In genomic region chr3:32391643-32392529, GRCh38 we compare ENCODE assay signal across 8 cellular contexts. TPM values are rescaled to one million over a fixed set of nuclear protein-coding genes. Genes with fewer than 3 reads are reported as not detected.
DNase-seq lines count a peak whose midpoint lies in the region; ATAC-seq and TF ChIP-seq lines count a peak whose summit lies in the region.

Gene CMTM7, plus strand, starts transcription at chr3:32391853. Its CDS starts 54 bp downstream, at chr3:32391907.

- H3K36me3 ChIP-seq in IMR-90 (ENCODE audit: control insufficient read depth, insufficient read depth, low read length): no peaks in the 10 kb centered on the region
- H3K36me3 ChIP-seq in mammary epithelial cell (ENCODE audit: insufficient read depth, low read length): peaks cover 3% of the 10 kb centered on the region

- no peak within 1 kb of the TSS; the same call in 1 of the 2 replicates for H4K91ac ChIP-seq in IMR-90 (ENCODE audit: insufficient read depth, low read depth, low read length)

- H3K27me3 ChIP-seq in IMR-90 (ENCODE audit: control insufficient read depth, insufficient read depth, low read length): no peaks in the 10 kb centered on the region; the same call in 1 of the 2 replicates
- no peaks in the 10 kb centered on the region for H3K27me3 ChIP-seq in mammary epithelial cell (ENCODE audit: insufficient read depth, low read length)

- H3K79me2 ChIP-seq in mammary epithelial cell (ENCODE audit: insufficient read depth, low read length): peaks cover 60% of the 10 kb centered on the region

- H3K9me3 Mint-ChIP-seq in CD14-positive monocyte: no peaks in the 10 kb centered on the region

- H2AFZ ChIP-seq in IMR-90 (replicated peaks; ENCODE audit: low read length, poor library complexity) (peak within 1 kb of the TSS; percentile 97), mammary epithelial cell (ENCODE audit: low read depth, low read length) (peak within 1 kb of the TSS; percentile 89)

- H2BK120ac ChIP-seq in IMR-90 (ENCODE audit: low read depth, low read length): peak within 1 kb of the TSS; percentile 75

- DNase-seq in CD14-positive monocyte (ENCODE audit: low spot score) (peak; percentile 50), IMR-90 (peak; percentile 35), UCSD-AML1 (lab: John Stamatoyannopoulos, UW; ENCODE audit: unreplicated experiment) (peak; percentile 82), mammary epithelial cell (peak; percentile 80), iris pigment epithelial cell (ENCODE audit: low read depth) (peak; percentile 48), GM19240 (ENCODE audit: insufficient read length, low spot score) (no peak)
- DNase-seq in stimulated activated CD4-positive, alpha-beta T cell treated with anti-CD3 and anti-CD28 coated beads, Interleukin-15, amount 100 ng/mL, for 1 hour (ENCODE audit: low read depth in 1 of 2, low spot score in 1 of 2): peak; percentile 31 to 33

- H3K36me3 Mint-ChIP-seq in CD14-positive monocyte: peaks cover 14 to 15% of the 10 kb centered on the region in 2 donors

- peaks cover 0 to 2% (median 0%) of the 10 kb centered on the region in 3 donors for H3K27me3 Mint-ChIP-seq in CD14-positive monocyte (ENCODE audit: low read depth in 3 of 3)

- POLR2A ChIA-PET in IMR-90 (lab: Charles Lee; ENCODE audit: unreplicated experiment): no interaction called here

- dilution Hi-C loops in IMR-90 (cut with HindIII; ENCODE audit: low sequenced_read_pairs, unreplicated experiment): no loop called here
- dilution Hi-C loops in mammary epithelial cell (cut with HindIII; ENCODE audit: low sequenced_read_pairs): no loop called here

- H3K4me2 ChIP-seq in IMR-90 (ENCODE audit: low read depth, low read length): peak within 1 kb of the TSS; percentile 90
- H3K4me2 ChIP-seq in mammary epithelial cell (ENCODE audit: insufficient read depth, low read depth, low read length): peak within 1 kb of the TSS; percentile 79

- peak within 1 kb of the TSS; percentile 76 for H3K9ac ChIP-seq in IMR-90 (ENCODE audit: low read depth, low read length)
- peak within 1 kb of the TSS; percentile 76 for H3K9ac ChIP-seq in mammary epithelial cell (ENCODE audit: insufficient read depth, low read length)

- peak within 1 kb of the TSS; percentile 96 to 97 for H3K4me3 Mint-ChIP-seq in CD14-positive monocyte

- peak within 1 kb of the TSS; percentile 85 for H3K14ac ChIP-seq in IMR-90 (replicated peaks; ENCODE audit: low read depth, low read length)

- H3K4me1 ChIP-seq in IMR-90 (ENCODE audit: control insufficient read depth, insufficient read depth, low read length): peaks cover 2% of the 10 kb centered on the region; the same call in 1 of the 2 replicates
- H3K4me1 ChIP-seq in mammary epithelial cell (ENCODE audit: insufficient read depth, low read length): peaks cover 21% of the 10 kb centered on the region

- peak within 1 kb of the TSS; percentile 79 for H3K4ac ChIP-seq in IMR-90 (ENCODE audit: low read depth, low read length)

- no peaks in the 10 kb centered on the region for H4K20me1 ChIP-seq in IMR-90 (ENCODE audit: insufficient read depth, low read length)
- no peaks in the 10 kb centered on the region for H4K20me1 ChIP-seq in mammary epithelial cell (ENCODE audit: insufficient read depth, low read length)

- TF ChIP-seq RAD21 in IMR-90 (IDR thresholded peaks at IDR 0.05; ENCODE audit: low read length): no peak; the same call in 1 of the 2 replicates

- H3K9me3 ChIP-seq in IMR-90 (ENCODE audit: control insufficient read depth, insufficient read depth, low read length) (no peaks in the 10 kb centered on the region), mammary epithelial cell (replicated peaks; ENCODE audit: insufficient read depth, low read length) (no peaks in the 10 kb centered on the region)

- 0 out of 2 replicates have a peak within 1 kb of the TSS, but pooled peaks have one; percentile 59 for H2BK20ac ChIP-seq in IMR-90 (ENCODE audit: low read depth, low read length)

- H3K23ac ChIP-seq in IMR-90 (ENCODE audit: low read depth, low read length): peak within 1 kb of the TSS; percentile 90

- in situ Hi-C loops in IMR-90 (cut with MboI; ENCODE audit: low sequenced_read_pairs) (loop anchor here (5.0 to 25.0 kb wide), 2 partner anchors 75 to 270 kb away; no protein-coding TSS in a partner anchor), mammary epithelial cell (cut with MboI; ENCODE audit: low sequenced_read_pairs in 2 of 2) (loop anchor here in 1 of 2 donors (25.0 kb wide), 1 partner anchor 270 kb away; no protein-coding TSS in a partner anchor)

- peak within 1 kb of the TSS; percentile 90 for H3K4me3 ChIP-seq in IMR-90 (ENCODE audit: insufficient read depth, low read depth, low read length)
- H3K4me3 ChIP-seq in mammary epithelial cell (replicated peaks in 1 of 3; ENCODE audit: insufficient read depth in 1 of 3, low read depth in 2 of 3, low read length in 3 of 3): peak within 1 kb of the TSS; percentile 84 to 87 (median 84)

- BruUV-seq in IMR-90 (replicated peaks; lab: Mats Ljungman, UMichigan) (no TSS peak), mammary epithelial cell (replicated peaks; lab: Mats Ljungman, UMichigan) (no TSS peak)

- H3K18ac ChIP-seq in IMR-90 (ENCODE audit: low read depth, low read length): peak within 1 kb of the TSS; percentile 13; the same call in 1 of the 2 replicates

- H3K27ac ChIP-seq in IMR-90 (ENCODE audit: insufficient read depth, low read length) (peak within 1 kb of the TSS; percentile 76), mammary epithelial cell (ENCODE audit: insufficient read depth, low read depth, low read length) (peak within 1 kb of the TSS; percentile 73)

- peak within 1 kb of the TSS; percentile 91 to 96 (median 95) for H3K27ac Mint-ChIP-seq in CD14-positive monocyte

- no peak within 1 kb of the TSS; the same call in none of the 2 replicates for H4K5ac ChIP-seq in IMR-90 (ENCODE audit: low read depth, low read length)

- H4K8ac ChIP-seq in IMR-90 (ENCODE audit: low read depth in 2 of 2, low read length in 2 of 2): peak within 1 kb of the TSS; percentile 58 to 70

- H2AK9ac ChIP-seq in IMR-90 (replicated peaks; ENCODE audit: low read depth, low read length, poor library complexity): peak within 1 kb of the TSS; percentile 97

- no peak within 1 kb of the TSS for H2BK15ac ChIP-seq in IMR-90 (ENCODE audit: low read depth, low read length)

- H3K56ac ChIP-seq in IMR-90 (ENCODE audit: extremely low read depth, insufficient read depth, low read length): peak within 1 kb of the TSS; percentile 32

- CTCF ChIA-PET in IMR-90 (lab: Yijun Ruan, JAX) (interaction anchor here (0.5 to 1.2 kb wide), 2 partner anchors 16 to 78 kb away, joined by 3 read pairs; no protein-coding TSS in a partner anchor), mammary epithelial cell (lab: Charles Lee; ENCODE audit: low non-redundant PET) (interaction anchor here (1.0 kb wide), 1 partner anchor 17 kb away, joined by 3 read pairs; no protein-coding TSS in a partner anchor)

- peak within 1 kb of the TSS; percentile 52 for H2BK5ac ChIP-seq in IMR-90 (ENCODE audit: low read depth, low read length, poor library complexity, severe bottlenecking)

- H2AK5ac ChIP-seq in IMR-90 (ENCODE audit: low read depth, low read length): peak within 1 kb of the TSS; percentile 74; the same call in 1 of the 2 replicates

- peak; percentile 39; the same call in 1 of the 2 replicates for TF ChIP-seq POLR2A in IMR-90 (IDR thresholded peaks at IDR 0.05; ENCODE audit: low read depth, low read length)

- peaks cover 52% of the 10 kb centered on the region for H3K4me1 Mint-ChIP-seq in CD14-positive monocyte

- TF ChIP-seq CTCF in CD14-positive monocyte (IDR thresholded peaks at IDR 0.05): no peak
- no peak for TF ChIP-seq CTCF in IMR-90 (conservative IDR thresholded peaks at IDR 0.05; ENCODE audit: low read depth, low read length)
- TF ChIP-seq CTCF in mammary epithelial cell (conservative IDR thresholded peaks at IDR 0.05 in 1 of 2, IDR thresholded peaks at IDR 0.05 in 1 of 2; ENCODE audit: extremely low read depth in 1 of 2, insufficient read depth in 1 of 2, low read depth in 1 of 2, low read length in 2 of 2): peak in 1 of 2 donors; percentile 14

- 0% methylated on average over 43 of the region's 107 CpGs; no CpG with 5 or more reads in 1 of the 2 experiments for WGBS in IMR-90 (ENCODE audit: extremely low coverage in 2 of 2, insufficient read length in 1 of 2), 2 experiments
- WGBS in mammary epithelial cell (ENCODE audit: low coverage, missing lambda C conversion rate): under 1% methylated on average over 23 of the region's 107 CpGs

- intact Hi-C loops in CD14-positive monocyte (cut with micrococcal nuclease) (loop anchor here (5.0 kb wide), 2 partner anchors 35 to 40 kb away; no protein-coding TSS in a partner anchor), IMR-90 (cut with micrococcal nuclease) (loop anchor here (1.0 to 5.0 kb wide), 4 partner anchors 75 to 215 kb away; partner anchors contain the start of genes CMTM6 and DYNC1LI1), mammary epithelial cell (cut with micrococcal nuclease) (loop anchor here (1.0 kb wide), 2 partner anchors 17 to 30 kb away; no protein-coding TSS in a partner anchor)

- ATAC-seq in GM21367 (IDR thresholded peaks at IDR 0.05; ENCODE audit: unreplicated experiment) (peak; percentile 21), IMR-90 (ENCODE audit: low read depth) (peak; percentile 88)

- peaks cover 22 to 39% of the 10 kb centered on the region in 2 experiments for H3K79me1 ChIP-seq in IMR-90 (ENCODE audit: low read depth in 1 of 2, low read length in 2 of 2)

- peaks cover 4% of the 10 kb centered on the region for H3K9me1 ChIP-seq in IMR-90 (ENCODE audit: insufficient read depth, low read length)

TF ChIP-seq in IMR-90, 13 proteins besides CTCF, POLR2A, EP300 and RAD21 (continues in another document):
- no peak for TF ChIP-seq CHD1 (IDR thresholded peaks at IDR 0.05; ENCODE audit: low read depth, low read length)
- no peak for TF ChIP-seq SMC3 (IDR thresholded peaks at IDR 0.05; ENCODE audit: low read depth, low read length)
- no peak for TF ChIP-seq NFE2L2 (IDR thresholded peaks at IDR 0.05; ENCODE audit: low read depth, low read length)
- 0 out of 2 replicates have a peak, but pooled peaks have one; percentile 17 for TF ChIP-seq BHLHE40 (IDR thresholded peaks at IDR 0.05; ENCODE audit: low read depth, low read length)
- TF ChIP-seq RFX5 (IDR thresholded peaks at IDR 0.05; ENCODE audit: low read depth, low read length): no peak
- no peak for TF ChIP-seq RCOR1 (IDR thresholded peaks at IDR 0.05; ENCODE audit: insufficient replicate concordance, low read length)

RNA-seq across cellular contexts. Expression of gene CMTM7, which starts in this region (rescaled TPM):
- polyA plus RNA-seq in CD14-positive monocyte: 100 to 1,000 TPM; 146 to 148 TPM
- total RNA-seq in IMR-90 (2012; rRNA removed): 3.4 and 3.9 TPM in 2 replicates
- polyA plus RNA-seq in IMR-90 (2012; rRNA removed): 31.4 and 33.7 TPM in 2 replicates
- polyA plus RNA-seq in IMR-90 (2012; cell fraction: cytosol; rRNA removed): 30.2 and 33.4 TPM in 2 replicates
- 16.1 and 21.9 TPM in 2 replicates for polyA plus RNA-seq in IMR-90 (2012; cell fraction: nucleus; rRNA removed; ENCODE audit: low replicate concordance)
- total RNA-seq in mammary epithelial cell: 10 to 100 TPM; 35.8 to 62.1 TPM
- 78.0 TPM for polyA plus RNA-seq in mammary epithelial cell
- polyA minus RNA-seq in mammary epithelial cell: 105 TPM
